ENCODE assay signal across 22 cellular contexts in genomic region chr7:141102436-141102835, GRCh38. TPM values are rescaled to one million over a fixed set of nuclear protein-coding genes. Genes with fewer than 3 reads are reported as not detected.
DNase-seq lines count a peak whose midpoint lies in the region; ATAC-seq, FAIRE-seq and TF ChIP-seq lines count a peak whose summit lies in the region.
"Had no signal": no experiment of that assay in that cellular context is flagged by ENCODE, and none has a peak within 500 bp of the region (broad histone marks: within the 10 kb centered on the region; RNA-seq: fewer than 3 reads in every experiment).

No MANE protein-coding gene starts in this region.

- H3K18ac ChIP-seq in H1 (ENCODE audit: extremely low read depth, low read length), result no peak overlapping the region

- H3K27ac ChIP-seq in H1 (ENCODE audit: low read depth, low read length) (no peak overlapping the region), pancreas (no peak overlapping the region)
- H3K27ac ChIP-seq: HL-60 had no signal

- no peaks in the 10 kb centered on the region for H3K27me3 ChIP-seq in H1 (replicated peaks in 1 of 4; ENCODE audit: control insufficient read depth in 3 of 4, extremely low read depth in 1 of 4, insufficient read depth in 3 of 4, low read length in 3 of 4)
- no peaks in the 10 kb centered on the region for H3K27me3 ChIP-seq in pancreas
- H3K27me3 ChIP-seq: BE2C had no signal

- no peak overlapping the region for H3K56ac ChIP-seq in H1 (replicated peaks; ENCODE audit: insufficient read length, low read depth, low read length)

- H2AFZ ChIP-seq in H1 (ENCODE audit: low read length), result no peak overlapping the region
- H2AFZ ChIP-seq: GM23338 had no signal

- no peak overlapping the region for H2BK120ac ChIP-seq in H1 (replicated peaks; ENCODE audit: low read depth, low read length)

- H3K4me3 ChIP-seq in H1 (ENCODE audit: extremely low read depth in 1 of 4, insufficient read depth in 2 of 4, low read depth in 3 of 4, low read length in 4 of 4) (no peak overlapping the region), pancreas (no peak overlapping the region)
- H3K4me3 ChIP-seq: GM23338 had no signal

- H3K23me2 ChIP-seq in H1 (ENCODE audit: low read depth, low read length), result no peaks in the 10 kb centered on the region; the same call in 1 of the 2 replicates

- H2AK5ac ChIP-seq in H1 (ENCODE audit: low read depth, low read length), result no peak overlapping the region

- H3K4me1 ChIP-seq in H1 (replicated peaks in 1 of 4; ENCODE audit: control insufficient read depth in 3 of 4, insufficient read depth in 4 of 4, low read length in 3 of 4), result peaks cover 0 to 6% (median 5%) of the 10 kb centered on the region in 4 experiments; a peak in 4 of 7 replicates
- peaks cover 0 to 4% (median 0%) of the 10 kb centered on the region in 3 donors for H3K4me1 ChIP-seq in pancreas

- DNase-seq in Ammon's horn (ENCODE audit: low spot score) (peak; percentile 61), NCI-H146 treated with DMSO at 0.1 percent for 48 hours (lab: John Stamatoyannopoulos, UW; ENCODE audit: unreplicated experiment) (peak; percentile 19), H1 (ENCODE audit: low read depth in 1 of 2, low spot score in 2 of 2) (no peak), occipital lobe (lab: John Stamatoyannopoulos, UW) (peak; percentile 47), NK-92 (lab: John Stamatoyannopoulos, UW; ENCODE audit: unreplicated experiment) (no peak), activated gamma-delta T cell (lab: John Stamatoyannopoulos, UW) (no peak), pancreas (no peak)
- DNase-seq: BE2C; C1 segment of cervical spinal cord; CD4-positive, CD25-positive, alpha-beta regulatory T cell; CD8-positive, alpha-beta memory T cell; COR-L47; H7; HFFc6; IMR-90 had no signal

- TF ChIP-seq RAD21 in H1 (IDR thresholded peaks at IDR 0.05 in 1 of 2, conservative IDR thresholded peaks at IDR 0.05 in 1 of 2; ENCODE audit: low read depth in 2 of 2, low read length in 2 of 2), result no peak

- POLR2A ChIA-PET in H1 (lab: Charles Lee; ENCODE audit: partially characterized antibody), result no interaction called here

- no peaks in the 10 kb centered on the region for H3K36me3 ChIP-seq in H1 (ENCODE audit: control insufficient read depth in 2 of 4, insufficient read depth in 4 of 4, low read length in 3 of 4)
- no peaks in the 10 kb centered on the region for H3K36me3 ChIP-seq in pancreas
- H3K36me3 ChIP-seq: BE2C had no signal

- H3K79me1 ChIP-seq in H1 (ENCODE audit: low read depth, low read length), result peaks cover 4% of the 10 kb centered on the region

- H4K8ac ChIP-seq in H1 (ENCODE audit: extremely low read depth, insufficient read depth, low read length), result no peak overlapping the region

- TF ChIP-seq POLR2A in H1 (IDR thresholded peaks at IDR 0.05; ENCODE audit: control extremely low read depth in 1 of 2, low read depth in 2 of 2, low read length in 2 of 2), result no peak

- CTCF ChIA-PET in H1 (lab: Charles Lee; ENCODE audit: partially characterized antibody), result interaction anchor here (1.3 to 1.4 kb wide), 2 partner anchors 8 to 118 kb away, joined by 3 to 4 read pairs; no protein-coding TSS in a partner anchor

- H2BK12ac ChIP-seq in H1 (ENCODE audit: low read depth, low read length), result no peak overlapping the region

- ATAC-seq in pancreas, result no peak
- ATAC-seq: GM23338, HCT116 had no signal

- H3K4me2 ChIP-seq in H1 (ENCODE audit: insufficient read depth in 1 of 2, low read depth in 2 of 2, low read length in 2 of 2), result no peak overlapping the region
- H3K4me2 ChIP-seq: GM23338 had no signal

- no peak overlapping the region for H2BK15ac ChIP-seq in H1 (ENCODE audit: low read length)

- peaks cover 0 to 27% of the 10 kb centered on the region in 2 experiments; a peak in 2 of 4 replicates for H3K79me2 ChIP-seq in H1 (ENCODE audit: control insufficient read depth in 1 of 2, insufficient read depth in 2 of 2, low read length in 2 of 2)

- intact Hi-C loops in pancreas (cut with DNase I), result no loop called here

- no peak overlapping the region for H3K9ac ChIP-seq in H1 (replicated peaks in 1 of 4; ENCODE audit: extremely low read depth in 1 of 4, low read depth in 3 of 4, low read length in 3 of 4)

- FAIRE-seq in H1 (lab: Jason Lieb, UNC) (no peak), pancreas (lab: Jason Lieb, UNC) (no peak)
- FAIRE-seq: G401.6, GM12891, GM19239 had no signal

- no peak overlapping the region for H4K91ac ChIP-seq in H1 (replicated peaks; ENCODE audit: insufficient read length, low read length)

- TF ChIP-seq EP300 in H1 (IDR thresholded peaks at IDR 0.05; ENCODE audit: borderline replicate concordance in 1 of 2, low read depth in 2 of 2, low read length in 2 of 2), result no peak

- no peaks in the 10 kb centered on the region for H3K9me3 ChIP-seq in H1 (ENCODE audit: insufficient read depth in 2 of 2, low read depth in 1 of 2, low read length in 1 of 2)
- H3K9me3 ChIP-seq in pancreas, result no peaks in the 10 kb centered on the region
- H3K9me3 ChIP-seq: BE2C had no signal

- H3K23ac ChIP-seq in H1 (ENCODE audit: insufficient read length), result no peak overlapping the region

- H4K5ac ChIP-seq in H1 (ENCODE audit: insufficient read length, low read depth, low read length), result no peak overlapping the region

- no peak overlapping the region for H3K4ac ChIP-seq in H1 (replicated peaks; ENCODE audit: insufficient read length, low read depth, low read length)

- H3K14ac ChIP-seq in H1 (ENCODE audit: insufficient read length), result no peak overlapping the region

- no peaks in the 10 kb centered on the region for H4K20me1 ChIP-seq in H1 (replicated peaks in 1 of 2; ENCODE audit: control insufficient read depth in 1 of 2, insufficient read depth in 2 of 2, low read length in 2 of 2)

- no peak overlapping the region for H2BK20ac ChIP-seq in H1 (ENCODE audit: low read length)

- TF ChIP-seq CTCF in H1 (IDR thresholded peaks at IDR 0.05; ENCODE audit: control extremely low read depth in 1 of 3, insufficient read depth in 1 of 3, low read depth in 1 of 3, low read length in 3 of 3) (no peak), pancreas (IDR thresholded peaks at IDR 0.05) (no peak)

- 94% methylated on average over 2 of the region's 2 CpGs; no CpG with 5 or more reads in 1 of the 2 experiments for WGBS in H1 (ENCODE audit: extremely low coverage in 1 of 2, insufficient coverage in 1 of 2, insufficient read length in 1 of 2, insufficient replicate concordance in 2 of 2, low coverage in 1 of 2, low lambda C conversion rate in 2 of 2, missing lambda C conversion rate in 1 of 2), 2 experiments
- 64 to 66% methylated on average over 2 of the region's 2 CpGs for WGBS in pancreas, 2 donors

- H2BK5ac ChIP-seq in H1 (ENCODE audit: low read depth, low read length), result 0 out of 2 replicates have a peak overlapping the region, but pooled peaks have one; percentile 5

TF ChIP-seq in H1, 55 proteins besides CTCF, POLR2A, EP300 and RAD21:
- no peak for TF ChIP-seq KDM5A (IDR thresholded peaks at IDR 0.05; ENCODE audit: low read length)

RNA-seq across cellular contexts. Expression of gene TMEM178B, which starts 28.6 kb away (rescaled TPM):
- 15.8 and 18.1 TPM in 2 replicates for total RNA-seq in H1 (2021; fragmentation: NEBNext Ultra II Directional; extraction: Animal tissue kit (Norgen Biotek cat#: 25700))
- polyA plus RNA-seq in H1 (2011; rRNA removed) (4.4 and 5.3 TPM in 2 replicates), pancreas (1 to 10 TPM in 1 of 2 donors, under 1 TPM in 1; 0.42 to 2.2 TPM)
- 4.7 TPM for polyA plus RNA-seq in H1 (2011; cell fraction: cytosol; rRNA removed)
- polyA plus RNA-seq in H1 (2011; cell fraction: nucleus; rRNA removed), result 16.0 TPM
- 4.6 to 7.5 TPM (median 6.3 TPM) in 4 replicates for polyA plus RNA-seq in H1 (2012, experiment 1 of 2)
- 0.68 TPM for polyA plus RNA-seq in H1 (2012, experiment 2 of 2)
- polyA plus RNA-seq in H1 (2013, experiment 1 of 2), result 6.8 TPM
- 7.1 TPM for polyA plus RNA-seq in H1 (2013, experiment 2 of 2)
- polyA minus RNA-seq in H1 (2011; rRNA and poly(A)+ RNA removed), result 16.3 and 19.1 TPM in 2 replicates
- polyA minus RNA-seq in H1 (2011; cell fraction: cytosol; rRNA and poly(A)+ RNA removed), result 8.8 TPM
- 43.7 TPM for polyA minus RNA-seq in H1 (2011; cell fraction: nucleus; rRNA and poly(A)+ RNA removed)
- total RNA-seq in occipital lobe (50.7 TPM), pancreas (1 to 10 TPM; 1.4 to 3.0 (median 2.2) TPM)
- total RNA-seq: HT1080 had no signal
- polyA plus RNA-seq: CD4-positive, CD25-positive, alpha-beta regulatory T cell had no signal

Comparison
In these comparisons a context has a peak if more than half of its experiments do, and no peak if none do; other contexts are left out.
1. DNase-seq: peak in Ammon's horn (single experiment), NCI-H146 treated with DMSO at 0.1 percent for 48 hours (single experiment) and occipital lobe (single experiment); none in H1 (0 of 2), NK-92 (single experiment), activated gamma-delta T cell (single experiment) and pancreas (0 of 6).